14 cellular contexts compared by ENCODE assay signal in genomic region chr17:3546521-3546920, GRCh38. TPM values are rescaled to one million over a fixed set of nuclear protein-coding genes. Genes with fewer than 3 reads are reported as not detected.
A peak's percentile ranks its signal among the peaks of the same experiment; 100 is the strongest.
DNase-seq lines count a peak whose midpoint lies in the region; ATAC-seq and TF ChIP-seq lines count a peak whose summit lies in the region.
"Had no signal": no experiment of that assay in that cellular context is flagged by ENCODE, and none has a peak within 500 bp of the region (broad histone marks: within the 10 kb centered on the region; RNA-seq: fewer than 3 reads in every experiment).

No MANE protein-coding gene starts in this region.

- H4K5ac ChIP-seq in mesendoderm (ENCODE audit: low read length): no peak overlapping the region

- peak overlapping the region; percentile 21; the same call in 1 of the 2 replicates for H3K27ac Mint-ChIP-seq in WTC11
- H3K27ac Mint-ChIP-seq: B cell had no signal

- no peak overlapping the region for H3K4ac ChIP-seq in mesendoderm (ENCODE audit: low read depth, low read length)

- H2BK15ac ChIP-seq in mesendoderm (replicated peaks; ENCODE audit: low read depth): no peak overlapping the region

- no peak overlapping the region for H3K9ac ChIP-seq in mesendoderm (ENCODE audit: low read length)
- H3K9ac ChIP-seq: GM23248 had no signal

- H3K36me3 ChIP-seq in mesendoderm (ENCODE audit: control insufficient read depth, insufficient read depth, low read length) (no peaks in the 10 kb centered on the region), transverse colon (no peaks in the 10 kb centered on the region), ovary (no peaks in the 10 kb centered on the region)

- POLR2A ChIA-PET in WTC11 (lab: Charles Lee): no interaction called here

- H3K23ac ChIP-seq in mesendoderm (ENCODE audit: low read length): no peak overlapping the region

- intact Hi-C loops in left colon (cut with DNase I, micrococcal nuclease): no loop called here
- intact Hi-C loops in transverse colon (cut with DNase I; ENCODE audit: low total_unique reads): no loop called here
- intact Hi-C loops in ovary (cut with DNase I): no loop called here

- no peak for TF ChIP-seq POLR2A in transverse colon (IDR thresholded peaks at IDR 0.05)
- TF ChIP-seq POLR2A in ovary (IDR thresholded peaks at IDR 0.05): no peak

- no peak overlapping the region for H3K4me3 ChIP-seq in mesendoderm (ENCODE audit: low read length)
- H3K4me3 ChIP-seq in transverse colon: no peak overlapping the region
- no peak overlapping the region for H3K4me3 ChIP-seq in ovary
- H3K4me3 ChIP-seq: GM12878, GM23248 had no signal

- no peak overlapping the region for H2AK5ac ChIP-seq in mesendoderm (ENCODE audit: low read length)

- no peaks in the 10 kb centered on the region for H3K27me3 Mint-ChIP-seq in WTC11 (ENCODE audit: low read depth)
- H3K27me3 Mint-ChIP-seq: B cell had no signal

- whole genome bisulfite sequencing in mesendoderm (ENCODE audit: extremely low coverage, insufficient coverage, low lambda C conversion rate): no CpG with 5 or more reads among the region's 5 CpGs
- 96% methylated on average over 5 of the region's 5 CpGs; no CpG with 5 or more reads in 1 of the 2 donors for WGBS in transverse colon (ENCODE audit: low coverage in 1 of 2), 2 donors
- 79 to 86% (median 83%) methylated on average over 5 of the region's 5 CpGs for WGBS in ovary, 3 donors

- no peak for DNase-seq in WTC11 (ENCODE audit: low spot score)
- DNase-seq in left colon: no peak
- DNase-seq in mesendoderm: peak; percentile 72
- DNase-seq in transverse colon: peak; percentile 29
- no peak for DNase-seq in ovary
- DNase-seq: C1 segment of cervical spinal cord; CD4-positive, alpha-beta memory T cell; DMS79; GM23248 had no signal

- 0 out of 2 replicates have a peak, but pooled peaks cover 3% of the 10 kb centered on the region for H3K4me1 Mint-ChIP-seq in WTC11
- H3K4me1 Mint-ChIP-seq: B cell; CD4-positive, alpha-beta memory T cell had no signal

- H2BK5ac ChIP-seq in mesendoderm (ENCODE audit: low read length): no peak overlapping the region

- no peak overlapping the region for H3K18ac ChIP-seq in mesendoderm (ENCODE audit: low read length)

- H3K27ac ChIP-seq in mesendoderm (ENCODE audit: low read depth, low read length): no peak overlapping the region
- H3K27ac ChIP-seq in transverse colon: no peak overlapping the region
- no peak overlapping the region for H3K27ac ChIP-seq in ovary
- H3K27ac ChIP-seq: GM23248 had no signal

- no peaks in the 10 kb centered on the region for H3K79me2 ChIP-seq in mesendoderm (ENCODE audit: control insufficient read depth, insufficient read depth, low read length)

- TF ChIP-seq EP300 in transverse colon (IDR thresholded peaks at IDR 0.05; ENCODE audit: low read depth): no peak
- TF ChIP-seq EP300 in ovary (IDR thresholded peaks at IDR 0.05): no peak

- no peak overlapping the region for H2BK120ac ChIP-seq in mesendoderm (ENCODE audit: low read depth, low read length)

- TF ChIP-seq CTCF in WTC11 (IDR thresholded peaks at IDR 0.05): no peak
- TF ChIP-seq CTCF in transverse colon (IDR thresholded peaks at IDR 0.05): no peak
- no peak for TF ChIP-seq CTCF in ovary (IDR thresholded peaks at IDR 0.05)

- no peak overlapping the region for H3K56ac ChIP-seq in mesendoderm (ENCODE audit: low read length)

- H3K36me3 Mint-ChIP-seq in WTC11: no peaks in the 10 kb centered on the region
- H3K36me3 Mint-ChIP-seq: CD4-positive, alpha-beta memory T cell had no signal

- peaks cover 14% of the 10 kb centered on the region for H3K9me3 Mint-ChIP-seq in WTC11

- H3K79me1 ChIP-seq in mesendoderm (ENCODE audit: low read length): no peaks in the 10 kb centered on the region

- no peak overlapping the region for H4K8ac ChIP-seq in mesendoderm (ENCODE audit: low read depth, low read length)

- in situ Hi-C loops in transverse colon (cut with MboI; ENCODE audit: low pct_ligation_motif_present in 1 of 4, low pct_unique_long_range_greater_than_20kb in 1 of 4, low sequenced_read_pairs in 3 of 4): no loop called here

- H3K9me3 ChIP-seq in transverse colon (no peaks in the 10 kb centered on the region), ovary (no peaks in the 10 kb centered on the region)

- CTCF ChIA-PET in WTC11 (lab: Charles Lee): no interaction called here

- no peaks in the 10 kb centered on the region for H3K27me3 ChIP-seq in mesendoderm (ENCODE audit: insufficient read depth, low read length, poor library complexity)
- no peaks in the 10 kb centered on the region for H3K27me3 ChIP-seq in transverse colon
- no peaks in the 10 kb centered on the region for H3K27me3 ChIP-seq in ovary

- H3K4me2 ChIP-seq in mesendoderm (ENCODE audit: low read length): no peak overlapping the region

- H3K4me3 Mint-ChIP-seq in WTC11: no peak overlapping the region
- H3K4me3 Mint-ChIP-seq: B cell; CD4-positive, alpha-beta memory T cell had no signal

- ATAC-seq in WTC11: no peak
- ATAC-seq in left colon: peak; percentile 53
- ATAC-seq in esophagus mucosa: no peak
- no peak for ATAC-seq in HG03097 (IDR thresholded peaks at IDR 0.05; ENCODE audit: low FRiP score, unreplicated experiment)
- ATAC-seq: GM12878, HCT116 had no signal

- H3K4me1 ChIP-seq in mesendoderm (ENCODE audit: control insufficient read depth, low read depth, low read length) (no peaks in the 10 kb centered on the region), transverse colon (peaks cover 0 to 5% (median 1%) of the 10 kb centered on the region in 4 donors), ovary (ENCODE audit: insufficient read depth) (no peaks in the 10 kb centered on the region)

TF ChIP-seq in WTC11, 78 proteins besides CTCF, POLR2A, EP300 and RAD21 (continues in another document):
- TF ChIP-seq TP53 (CRISPR knock-in tag; IDR thresholded peaks at IDR 0.05): no peak
- TF ChIP-seq ZNF532 (CRISPR knock-in tag; IDR thresholded peaks at IDR 0.05; ENCODE audit: borderline replicate concordance): no peak
- TF ChIP-seq ATF3 (CRISPR knock-in tag; conservative IDR thresholded peaks at IDR 0.05): no peak
- TF ChIP-seq ETV6 (CRISPR knock-in tag; IDR thresholded peaks at IDR 0.05): no peak
- TF ChIP-seq ATF2 (CRISPR knock-in tag; IDR thresholded peaks at IDR 0.05; ENCODE audit: borderline replicate concordance, low read depth): no peak
- no peak for TF ChIP-seq TCF7 (CRISPR knock-in tag; IDR thresholded peaks at IDR 0.05; ENCODE audit: low read depth)
- TF ChIP-seq RORB (CRISPR knock-in tag; IDR thresholded peaks at IDR 0.05): no peak

RNA-seq across cellular contexts. Expression of gene TRPV3, which starts 11.1 kb away (rescaled TPM):
- total RNA-seq in WTC11 (2021) (0.35 to 0.82 TPM (median 0.53 TPM) in 3 replicates), left colon (1 to 10 TPM in 1 of 2 donors, under 1 TPM in 1; 0.43 to 1.5 TPM), transverse colon (1 to 10 TPM in 3 of 4 donors, under 1 TPM in 1; 0.20 to 7.1 (median 3.7) TPM), esophagus mucosa (1.3 TPM), ovary (1 to 10 TPM in 5 of 7 donors, under 1 TPM in 2; 0.12 to 5.8 (median 2.2) TPM)
- polyA plus RNA-seq in mesendoderm (2013, experiment 1 of 2): 0.49 TPM
- polyA plus RNA-seq in mesendoderm (2013, experiment 2 of 2): 0.48 TPM
- 1 to 10 TPM in 1 of 2 donors, under 1 TPM in 1; 0.85 to 1.3 TPM for polyA plus RNA-seq in ovary
- polyA plus RNA-seq: CD4-positive, alpha-beta memory T cell had no signal

Comparison
In these comparisons a context has a peak if more than half of its experiments do, and no peak if none do; other contexts are left out.
1. DNase-seq: peak in mesendoderm (single experiment) and transverse colon (single experiment); none in WTC11 (single experiment), left colon (0 of 2) and ovary (0 of 5).